14 cellular contexts compared by ENCODE assay signal in the genomic region with DNA sequence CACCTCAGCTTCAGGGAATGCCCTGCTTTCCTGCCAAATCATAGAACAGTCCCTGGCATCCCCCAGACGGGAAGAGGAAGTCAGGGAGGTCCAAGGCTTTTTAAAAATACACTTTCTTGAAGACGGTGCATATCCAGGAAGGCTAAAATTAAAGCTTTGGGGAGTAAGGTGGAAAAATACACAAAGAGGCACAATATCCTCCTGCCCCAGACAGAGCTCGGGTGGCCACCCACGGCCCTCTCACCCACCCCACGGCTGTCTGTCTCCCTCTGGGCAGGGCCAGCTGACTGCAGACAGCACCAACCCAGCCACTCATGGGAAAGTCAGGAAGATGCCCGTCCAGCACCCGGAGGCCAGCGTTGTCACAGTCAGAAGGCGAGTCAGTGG. TPM values are rescaled to one million over a fixed set of nuclear protein-coding genes. Genes with fewer than 3 reads are reported as not detected.
DNase-seq lines count a peak whose midpoint lies in the region; ATAC-seq, FAIRE-seq and TF ChIP-seq lines count a peak whose summit lies in the region.
"Had no signal": no experiment of that assay in that cellular context is flagged by ENCODE, and none has a peak within 500 bp of the region (broad histone marks: within the 10 kb centered on the region; RNA-seq: fewer than 3 reads in every experiment).

No MANE protein-coding gene starts in this region.

- peaks cover 22% of the 10 kb centered on the region for H3K4me1 ChIP-seq in HUES6 (ENCODE audit: control insufficient read depth, insufficient read depth, low read length)
- peaks cover 0 to 7% of the 10 kb centered on the region in 2 experiments; a peak in 1 of 5 replicates for H3K4me1 ChIP-seq in K562 (replicated peaks in 1 of 2; ENCODE audit: control insufficient read depth in 2 of 2, insufficient read depth in 2 of 2, low read length in 2 of 2)
- peaks cover 17% of the 10 kb centered on the region for H3K4me1 ChIP-seq in iPS-20b (ENCODE audit: insufficient read depth, low read length)
- H3K4me1 ChIP-seq in stomach: peaks cover 0 to 26% (median 17%) of the 10 kb centered on the region in 4 donors
- H3K4me1 ChIP-seq: gastrocnemius medialis had no signal

- no peak for ATAC-seq in K562
- peak; percentile 14 for ATAC-seq in stimulated activated memory B cell treated with anti-CD40 and anti-IgM and Interleukin-4, amounts not matched to agents 10 μg/mL and 1 μg/mL and 100 μg/mL, for 72 hours
- ATAC-seq in stimulated activated naive B cell treated with anti-CD40 and anti-IgM and Interleukin-4, amounts not matched to agents 10 μg/mL and 1 μg/mL and 100 μg/mL, for 72 hours (replicated peaks): no peak
- ATAC-seq in HG02885 (IDR thresholded peaks at IDR 0.05; ENCODE audit: poor library complexity, unreplicated experiment): no peak

- TF ChIP-seq CTCF in K562 (IDR thresholded peaks at IDR 0.05 in 2 of 3, conservative IDR thresholded peaks at IDR 0.05 in 1 of 3; ENCODE audit: insufficient read depth in 2 of 3, low read depth in 1 of 3, low read length in 3 of 3): no peak
- TF ChIP-seq CTCF in stomach (IDR thresholded peaks at IDR 0.05): no peak

- H3K9me3 ChIP-seq in HUES6 (ENCODE audit: control insufficient read depth, insufficient read depth, low read depth, low read length) (no peaks in the 10 kb centered on the region), K562 (replicated peaks; ENCODE audit: control insufficient read depth, insufficient read depth, low read depth, low read length) (no peaks in the 10 kb centered on the region), iPS-20b (ENCODE audit: insufficient read depth, low read depth, low read length) (no peaks in the 10 kb centered on the region), stomach (no peaks in the 10 kb centered on the region)
- H3K9me3 ChIP-seq: gastrocnemius medialis, neutrophil, tibial artery had no signal

- no peaks in the 10 kb centered on the region for H3K79me2 ChIP-seq in K562 (ENCODE audit: control insufficient read depth, insufficient read depth, low read length)

- TF ChIP-seq EP300 in K562 (IDR thresholded peaks at IDR 0.05; ENCODE audit: low read length): no peak
- TF ChIP-seq EP300 in stomach (IDR thresholded peaks at IDR 0.05): no peak

- POLR2A ChIA-PET in K562 (lab: Yijun Ruan, JAX): interaction anchor here (0.7 to 1.1 kb wide), 3 partner anchors 17 to 118 kb away, joined by 3 to 4 read pairs (median 3); no protein-coding TSS in a partner anchor

- no peak overlapping the region for H3K27ac ChIP-seq in HUES6 (ENCODE audit: low read depth, low read length)
- H3K27ac ChIP-seq in K562 (ENCODE audit: extremely low read depth, low read depth, low read length): no peak overlapping the region
- no peak overlapping the region for H3K27ac ChIP-seq in iPS-20b (ENCODE audit: low read length)
- peak overlapping the region in 2 of 5 donors; percentile 36 to 42 for H3K27ac ChIP-seq in stomach
- H3K27ac ChIP-seq: gastrocnemius medialis, neutrophil, tibial artery had no signal

- H3K9me3 Mint-ChIP-seq in stimulated activated memory B cell treated with anti-CD40 and anti-IgM and Interleukin-4, amounts not matched to agents 10 μg/mL and 1 μg/mL and 100 μg/mL, for 72 hours: no peaks in the 10 kb centered on the region
- H3K9me3 Mint-ChIP-seq in stimulated activated naive B cell treated with anti-CD40 and anti-IgM and Interleukin-4, amounts not matched to agents 10 μg/mL and 1 μg/mL and 100 μg/mL, for 72 hours: no peaks in the 10 kb centered on the region
- H3K9me3 Mint-ChIP-seq: activated T-helper 1 cell treated with anti-CD3 and anti-CD28 coated beads, Interleukin-12 subunit alpha, Interleukin-12 subunit beta, Interleukin-2, Interleukin-4 antibody, amounts not matched to agents 30 ng/mL and 10 ng/mL and 1 ng/mL, durations not matched to agents 14 hours and 24 hours and 36 hours; HFFc6; IgD-negative memory B cell had no signal

- no peak overlapping the region for H3K27ac Mint-ChIP-seq in stimulated activated memory B cell treated with anti-CD40 and anti-IgM and Interleukin-4, amounts not matched to agents 10 μg/mL and 1 μg/mL and 100 μg/mL, for 72 hours
- H3K27ac Mint-ChIP-seq in stimulated activated naive B cell treated with anti-CD40 and anti-IgM and Interleukin-4, amounts not matched to agents 10 μg/mL and 1 μg/mL and 100 μg/mL, for 72 hours: no peak overlapping the region
- H3K27ac Mint-ChIP-seq: activated T-helper 1 cell treated with anti-CD3 and anti-CD28 coated beads, Interleukin-12 subunit alpha, Interleukin-12 subunit beta, Interleukin-2, Interleukin-4 antibody, amounts not matched to agents 30 ng/mL and 10 ng/mL and 1 ng/mL, durations not matched to agents 14 hours and 24 hours and 36 hours; IgD-negative memory B cell had no signal

- DNase-seq in K562 (ENCODE audit: extremely low read depth in 1 of 4, low spot score in 3 of 4) (no peak), stomach (no peak)
- DNase-seq in stimulated activated naive B cell treated with anti-CD40 and anti-IgM and Interleukin-4, amounts not matched to agents 10 μg/mL and 1 μg/mL and 100 μg/mL, for 72 hours: no peak

- no peak overlapping the region for H3K4me3 Mint-ChIP-seq in stimulated activated memory B cell treated with anti-CD40 and anti-IgM and Interleukin-4, amounts not matched to agents 10 μg/mL and 1 μg/mL and 100 μg/mL, for 72 hours
- H3K4me3 Mint-ChIP-seq in stimulated activated naive B cell treated with anti-CD40 and anti-IgM and Interleukin-4, amounts not matched to agents 10 μg/mL and 1 μg/mL and 100 μg/mL, for 72 hours: no peak overlapping the region
- H3K4me3 Mint-ChIP-seq: activated T-helper 1 cell treated with anti-CD3 and anti-CD28 coated beads, Interleukin-12 subunit alpha, Interleukin-12 subunit beta, Interleukin-2, Interleukin-4 antibody, amounts not matched to agents 30 ng/mL and 10 ng/mL and 1 ng/mL, durations not matched to agents 14 hours and 24 hours and 36 hours; HFFc6; IgD-negative memory B cell had no signal

- H3K4me1 Mint-ChIP-seq in stimulated activated memory B cell treated with anti-CD40 and anti-IgM and Interleukin-4, amounts not matched to agents 10 μg/mL and 1 μg/mL and 100 μg/mL, for 72 hours: no peaks in the 10 kb centered on the region
- H3K4me1 Mint-ChIP-seq in stimulated activated naive B cell treated with anti-CD40 and anti-IgM and Interleukin-4, amounts not matched to agents 10 μg/mL and 1 μg/mL and 100 μg/mL, for 72 hours: peaks cover 0 to 1% of the 10 kb centered on the region in 2 donors
- H3K4me1 Mint-ChIP-seq: IgD-negative memory B cell had no signal

- in situ Hi-C loops in K562 (cut with MboI): no loop called here

- TF ChIP-seq POLR2A in K562 (conservative IDR thresholded peaks at IDR 0.05) (no peak), stomach (IDR thresholded peaks at IDR 0.05) (no peak)

- CTCF ChIA-PET in K562 (lab: Yijun Ruan, JAX; ENCODE audit: low intra/inter-chr PET ratio): no interaction called here

- H3K4me2 ChIP-seq in K562 (ENCODE audit: insufficient read depth, low read length): no peak overlapping the region

- peaks cover 18% of the 10 kb centered on the region; the same call in 1 of the 2 replicates for H3K27me3 ChIP-seq in HUES6 (ENCODE audit: control insufficient read depth, insufficient read depth, low read length)
- H3K27me3 ChIP-seq in K562 (ENCODE audit: control insufficient read depth in 2 of 2, insufficient read depth in 2 of 2, low read length in 2 of 2): peaks cover 32 to 76% of the 10 kb centered on the region in 2 experiments
- peaks cover 15% of the 10 kb centered on the region; the same call in 1 of the 2 replicates for H3K27me3 ChIP-seq in iPS-20b (ENCODE audit: insufficient read depth, low read length)
- H3K27me3 ChIP-seq in stomach: peaks cover 0 to 8% (median 0%) of the 10 kb centered on the region in 3 donors
- H3K27me3 ChIP-seq: gastrocnemius medialis had no signal

- 1% methylated on average over 9 of the region's 9 CpGs for WGBS in K562 (ENCODE audit: insufficient coverage, low coverage, missing lambda C conversion rate)
- 27 to 41% (median 36%) methylated on average over 9 of the region's 9 CpGs for WGBS in stomach, 5 donors

- H3K36me3 Mint-ChIP-seq in stimulated activated memory B cell treated with anti-CD40 and anti-IgM and Interleukin-4, amounts not matched to agents 10 μg/mL and 1 μg/mL and 100 μg/mL, for 72 hours: no peaks in the 10 kb centered on the region
- no peaks in the 10 kb centered on the region for H3K36me3 Mint-ChIP-seq in stimulated activated naive B cell treated with anti-CD40 and anti-IgM and Interleukin-4, amounts not matched to agents 10 μg/mL and 1 μg/mL and 100 μg/mL, for 72 hours
- H3K36me3 Mint-ChIP-seq: IgD-negative memory B cell had no signal

- H3K27me3 Mint-ChIP-seq in stimulated activated memory B cell treated with anti-CD40 and anti-IgM and Interleukin-4, amounts not matched to agents 10 μg/mL and 1 μg/mL and 100 μg/mL, for 72 hours: peaks cover 16% of the 10 kb centered on the region
- peaks cover 8 to 26% of the 10 kb centered on the region in 2 donors for H3K27me3 Mint-ChIP-seq in stimulated activated naive B cell treated with anti-CD40 and anti-IgM and Interleukin-4, amounts not matched to agents 10 μg/mL and 1 μg/mL and 100 μg/mL, for 72 hours

- H2AFZ ChIP-seq in K562 (ENCODE audit: low read depth, low read length): no peak overlapping the region

- intact Hi-C loops in K562 (cut with micrococcal nuclease): no loop called here
- intact Hi-C loops in stomach (cut with DNase I; ENCODE audit: low total_unique reads): no loop called here

- 0 out of 2 replicates have a peak, but pooled peaks cover 5% of the 10 kb centered on the region for H4K20me1 ChIP-seq in K562 (replicated peaks; ENCODE audit: control insufficient read depth, insufficient read depth, low read length)

- H3K36me3 ChIP-seq in HUES6 (ENCODE audit: control insufficient read depth, insufficient read depth, low read length) (no peaks in the 10 kb centered on the region; the same call in 1 of the 2 replicates), K562 (ENCODE audit: control insufficient read depth, insufficient read depth, low read length) (no peaks in the 10 kb centered on the region), iPS-20b (ENCODE audit: insufficient read depth, low read depth, low read length) (no peaks in the 10 kb centered on the region), stomach (no peaks in the 10 kb centered on the region)
- H3K36me3 ChIP-seq: gastrocnemius medialis, neutrophil, tibial artery had no signal

- H3K9me1 ChIP-seq in K562 (ENCODE audit: control insufficient read depth, insufficient read depth, low read length): no peaks in the 10 kb centered on the region

- no peak for FAIRE-seq in K562 (lab: Jason Lieb, UNC)

- no peak for TF ChIP-seq RAD21 in K562 (CRISPR knock-in tag; conservative IDR thresholded peaks at IDR 0.05 in 1 of 2, IDR thresholded peaks at IDR 0.05 in 1 of 2)

- H3K4me3 ChIP-seq in HUES6 (ENCODE audit: low read depth, low read length): no peak overlapping the region
- H3K4me3 ChIP-seq in K562: no peak overlapping the region
- no peak overlapping the region; the same call in 1 of the 2 replicates for H3K4me3 ChIP-seq in iPS-20b (ENCODE audit: low read length)
- no peak overlapping the region for H3K4me3 ChIP-seq in stomach
- H3K4me3 ChIP-seq: gastrocnemius medialis, tibial artery had no signal

- peak overlapping the region; percentile 59 for H3K9ac ChIP-seq in HUES6 (ENCODE audit: low read length)
- no peak overlapping the region for H3K9ac ChIP-seq in K562 (ENCODE audit: insufficient read depth in 1 of 2, low read depth in 2 of 2, low read length in 2 of 2)
- peak overlapping the region; percentile 28; the same call in 1 of the 2 replicates for H3K9ac ChIP-seq in iPS-20b (ENCODE audit: low read depth, low read length)

- BruUV-seq in K562 (replicated peaks; lab: Mats Ljungman, UMichigan): no TSS peak

RNA-seq across cellular contexts. Expression of a gene that starts 53.6 kb away (rescaled TPM):
- total RNA-seq in K562 (2011; cell fraction: chromatin; rRNA removed; ENCODE audit: low replicate concordance): not detected in 2 replicates
- total RNA-seq in K562 (2011; cell fraction: nucleolus; rRNA removed): not detected in 2 replicates
- not detected in 2 replicates for total RNA-seq in K562 (2011; cell fraction: nucleoplasm; rRNA removed)
- total RNA-seq in K562 (2014; rRNA removed) (not detected in 2 replicates), K562 (2014; rRNA removed; fragmentation: Illumina TruSeq; extraction: Trizol) (not detected in 2 replicates), K562 (2015; rRNA removed; fragmentation: Illumina TruSeq; extraction: Trizol) (not detected in 2 replicates), K562 (2021) (0.13 and 0.18 TPM in 2 replicates), stomach (10 to 100 TPM in 1 of 5 donors, 1 to 10 TPM in 2, under 1 TPM in 2; under 0.01 to 11.0 (median 1.8) TPM)
- polyA plus RNA-seq in K562 (2011; rRNA removed) (not detected in 2 replicates), K562 (2014; fragmentation: Illumina TruSeq; extraction: Trizol) (not detected in 2 replicates), K562 (2014; fragmentation: Nextera tagmentation; extraction: Ambion mirVana) (not detected), K562 (2014; rRNA removed) (not detected in 2 replicates), stomach (10 to 100 TPM in 1 of 3 donors, 1 to 10 TPM in 1, under 1 TPM in 1; 0.44 to 10.9 (median 3.1) TPM)
- not detected in 2 replicates for polyA plus RNA-seq in K562 (2011; cell fraction: cytosol; rRNA removed)
- polyA plus RNA-seq in K562 (2011; cell fraction: nucleus; rRNA removed): not detected in 2 replicates
- polyA plus RNA-seq in K562 (2012): 0.07 and 0.15 TPM in 2 replicates
- not detected in 2 replicates for polyA minus RNA-seq in K562 (2011; rRNA and poly(A)+ RNA removed)
- not detected in 2 replicates for polyA minus RNA-seq in K562 (2011; cell fraction: cytosol; rRNA and poly(A)+ RNA removed)
- polyA minus RNA-seq in K562 (2011; cell fraction: nucleus; rRNA and poly(A)+ RNA removed): not detected in 2 replicates
- total RNA-seq: HFFc6; T-helper 1 cell treated with Interleukin-12 subunit alpha and Interleukin-12 subunit beta and Interleukin-4 antibody, amounts not matched to agents 30 ng/mL and 1 ng/mL, for 36 hours had no signal
- polyA plus RNA-seq: IgD-negative memory B cell had no signal

Comparison
In these comparisons a context has a peak if more than half of its experiments do, and no peak if none do; other contexts are left out.
1. H3K9ac ChIP-seq: peak in HUES6 (single experiment) and iPS-20b (single experiment); none in K562 (0 of 2).